16 cellular contexts compared by ENCODE assay signal in the genomic region with DNA sequence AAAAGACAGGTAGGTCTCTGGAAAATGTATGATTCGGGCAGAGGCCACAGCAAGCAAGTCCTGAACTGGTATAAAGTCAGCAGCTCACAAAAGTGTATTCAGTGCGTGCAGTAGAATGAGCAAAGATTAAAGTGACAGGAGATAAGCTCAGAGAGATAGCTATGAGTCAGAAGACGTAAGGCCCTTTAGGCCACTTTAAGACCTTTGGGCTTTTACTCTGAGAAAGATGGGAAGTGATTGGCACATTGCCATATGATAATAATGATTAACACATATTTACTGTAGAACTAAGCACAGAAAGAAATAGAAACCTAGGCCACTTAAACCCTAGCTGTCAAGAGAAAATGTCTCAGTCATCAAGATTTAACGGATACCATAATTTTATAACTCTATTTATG. TPM values are rescaled to one million over a fixed set of nuclear protein-coding genes. Genes with fewer than 3 reads are reported as not detected.
A peak's percentile ranks its signal among the peaks of the same experiment; 100 is the strongest.
DNase-seq lines count a peak whose midpoint lies in the region; ATAC-seq, FAIRE-seq and TF ChIP-seq lines count a peak whose summit lies in the region.
"Had no signal": no experiment of that assay in that cellular context is flagged by ENCODE, and none has a peak within 500 bp of the region (broad histone marks: within the 10 kb centered on the region; RNA-seq: fewer than 3 reads in every experiment).

No MANE protein-coding gene starts in this region.

- intact Hi-C loops in MCF 10A (cut with micrococcal nuclease) (loop anchor here (10.0 kb wide), 1 partner anchor 920 kb away; no protein-coding TSS in a partner anchor), breast epithelium (cut with DNase I; ENCODE audit: low total_unique reads) (no loop called here), kidney (cut with DNase I) (no loop called here)

- H3K4me1 ChIP-seq in breast epithelium, result no peaks in the 10 kb centered on the region
- H3K4me1 ChIP-seq in kidney (ENCODE audit: control insufficient read depth in 1 of 2, insufficient read depth in 1 of 2, low read depth in 1 of 2, low read length in 2 of 2), result peaks cover 0 to 8% of the 10 kb centered on the region in 2 donors
- H3K4me1 ChIP-seq: esophagus muscularis mucosa had no signal

- CTCF ChIA-PET in MCF 10A (lab: Yijun Ruan, JAX), result no interaction called here

- no peak for ATAC-seq in SK-N-SH treated with all-trans-retinoic acid at 6 μM for 48 hours
- no peak for ATAC-seq in natural killer cell treated with Interleukin-12 subunit alpha and Interleukin-12 subunit beta and Interleukin-15 and Interleukin-18, amount 100 ng/mL, for 72 hours
- ATAC-seq: stimulated activated naive CD8-positive, alpha-beta T cell treated with anti-CD3 and anti-CD28 coated beads, Interleukin-15, Interleukin-2, amounts not matched to agents 100 U/mL and 50 U/mL, for 24 hours had no signal

- no TSS peak for BruUV-seq in MCF 10A (replicated peaks; lab: Mats Ljungman, UMichigan)

- H3K4me1 Mint-ChIP-seq in MCF 10A (ENCODE audit: insufficient read depth, unreplicated experiment) (peaks cover 13% of the 10 kb centered on the region), type B pancreatic cell (ENCODE audit: unreplicated experiment) (peaks cover 11% of the 10 kb centered on the region)
- H3K4me1 Mint-ChIP-seq in natural killer cell treated with Interleukin-12 subunit alpha and Interleukin-12 subunit beta and Interleukin-15 and Interleukin-18, amount 100 ng/mL, for 72 hours (ENCODE audit: low read depth in 2 of 2), result no peaks in the 10 kb centered on the region

- H3K36me3 ChIP-seq in breast epithelium, result peaks cover 10% of the 10 kb centered on the region
- no peaks in the 10 kb centered on the region for H3K36me3 ChIP-seq in kidney (ENCODE audit: control insufficient read depth in 1 of 2, insufficient read depth in 2 of 2, low read length in 2 of 2)
- H3K36me3 ChIP-seq: esophagus muscularis mucosa had no signal

- H3K4me3 Mint-ChIP-seq in MCF 10A (ENCODE audit: unreplicated experiment), result no peak overlapping the region
- H3K4me3 Mint-ChIP-seq in type B pancreatic cell, result no peak overlapping the region
- H3K4me3 Mint-ChIP-seq in natural killer cell treated with Interleukin-12 subunit alpha and Interleukin-12 subunit beta and Interleukin-15 and Interleukin-18, amount 100 ng/mL, for 72 hours, result no peak overlapping the region
- H3K4me3 Mint-ChIP-seq: activated CD4-positive, alpha-beta T cell treated with anti-CD3 and anti-CD28 coated beads, Interleukin-2, amount 10 ng/mL, durations not matched to agents 7 days and 5 days had no signal

- TF ChIP-seq CTCF in MCF 10A (IDR thresholded peaks at IDR 0.05; ENCODE audit: unreplicated experiment), result no peak
- no peak for TF ChIP-seq CTCF in breast epithelium (IDR thresholded peaks at IDR 0.05)
- TF ChIP-seq CTCF in kidney (IDR thresholded peaks at IDR 0.05; ENCODE audit: borderline replicate concordance, extremely low read depth, insufficient read depth), result no peak
- TF ChIP-seq CTCF in type B pancreatic cell (conservative IDR thresholded peaks at IDR 0.05), result no peak

- POLR2A ChIA-PET in MCF 10A (lab: Yijun Ruan, JAX), result no interaction called here

- peak overlapping the region in 1 of 2 donors; percentile 36 for H3K9ac ChIP-seq in kidney (ENCODE audit: low read length in 2 of 2)

- FAIRE-seq in kidney (lab: Jason Lieb, UNC), result peak; percentile 33
- FAIRE-seq: H1 had no signal

- H3K27me3 Mint-ChIP-seq in MCF 10A (ENCODE audit: insufficient read depth, unreplicated experiment), result no peaks in the 10 kb centered on the region
- no peaks in the 10 kb centered on the region for H3K27me3 Mint-ChIP-seq in type B pancreatic cell
- no peaks in the 10 kb centered on the region for H3K27me3 Mint-ChIP-seq in natural killer cell treated with Interleukin-12 subunit alpha and Interleukin-12 subunit beta and Interleukin-15 and Interleukin-18, amount 100 ng/mL, for 72 hours
- H3K27me3 Mint-ChIP-seq: activated CD4-positive, alpha-beta T cell treated with anti-CD3 and anti-CD28 coated beads, Interleukin-2, amount 10 ng/mL, durations not matched to agents 7 days and 5 days had no signal

- H3K9me3 ChIP-seq in breast epithelium, result no peaks in the 10 kb centered on the region
- H3K9me3 ChIP-seq in kidney (ENCODE audit: control insufficient read depth in 1 of 2, low read length in 2 of 2), result no peaks in the 10 kb centered on the region
- H3K9me3 ChIP-seq: esophagus muscularis mucosa had no signal

- no peak for TF ChIP-seq POLR2A in breast epithelium (IDR thresholded peaks at IDR 0.05)

- H3K9me3 Mint-ChIP-seq in MCF 10A (ENCODE audit: unreplicated experiment) (no peaks in the 10 kb centered on the region), type B pancreatic cell (no peaks in the 10 kb centered on the region)
- H3K9me3 Mint-ChIP-seq in natural killer cell treated with Interleukin-12 subunit alpha and Interleukin-12 subunit beta and Interleukin-15 and Interleukin-18, amount 100 ng/mL, for 72 hours, result no peaks in the 10 kb centered on the region
- H3K9me3 Mint-ChIP-seq: activated CD4-positive, alpha-beta T cell treated with anti-CD3 and anti-CD28 coated beads, Interleukin-2, amount 10 ng/mL, durations not matched to agents 7 days and 5 days had no signal

- H3K4me3 ChIP-seq in breast epithelium (no peak overlapping the region), kidney (ENCODE audit: low read length in 2 of 2) (peak overlapping the region; percentile 7 to 44)
- H3K4me3 ChIP-seq: esophagus muscularis mucosa had no signal

- peak overlapping the region; percentile 37 for H3K27ac Mint-ChIP-seq in MCF 10A (ENCODE audit: low read depth, unreplicated experiment)
- peak overlapping the region; percentile 7 for H3K27ac Mint-ChIP-seq in type B pancreatic cell
- H3K27ac Mint-ChIP-seq in natural killer cell treated with Interleukin-12 subunit alpha and Interleukin-12 subunit beta and Interleukin-15 and Interleukin-18, amount 100 ng/mL, for 72 hours, result no peak overlapping the region
- H3K27ac Mint-ChIP-seq: activated CD4-positive, alpha-beta T cell treated with anti-CD3 and anti-CD28 coated beads, Interleukin-2, amount 10 ng/mL, durations not matched to agents 7 days and 5 days had no signal

- H3K27me3 ChIP-seq in breast epithelium, result no peaks in the 10 kb centered on the region
- H3K27me3 ChIP-seq: esophagus muscularis mucosa had no signal

- DNase-seq in MCF 10A (ENCODE audit: unreplicated experiment), result peak; percentile 9
- DNase-seq in breast epithelium (ENCODE audit: low spot score in 2 of 2), result no peak
- no peak for DNase-seq in kidney
- no peak for DNase-seq in type B pancreatic cell (ENCODE audit: extremely low spot score, unreplicated experiment)
- no peak for DNase-seq in hypothalamus (lab: John Stamatoyannopoulos, UW)
- DNase-seq in natural killer cell treated with Interleukin-12 subunit alpha and Interleukin-12 subunit beta and Interleukin-15 and Interleukin-18, amount 100 ng/mL, for 72 hours (ENCODE audit: low spot score), result no peak
- DNase-seq in NCI-H774 (lab: John Stamatoyannopoulos, UW), result no peak
- DNase-seq: activated CD4-positive, alpha-beta T cell treated with anti-CD3 and anti-CD28 coated beads, Interleukin-2, amount 10 ng/mL, durations not matched to agents 7 days and 5 days; amniotic stem cell; DMS 273 treated with DMSO at 0.1 percent for 48 hours; NCI-H524; nucleus accumbens; stimulated activated naive CD8-positive, alpha-beta T cell treated with anti-CD3 and anti-CD28 coated beads, Interleukin-15, Interleukin-2, amounts not matched to agents 100 U/mL and 50 U/mL, for 24 hours had no signal

- peaks cover 1% of the 10 kb centered on the region for H3K36me3 Mint-ChIP-seq in MCF 10A (ENCODE audit: insufficient read depth, unreplicated experiment)
- H3K36me3 Mint-ChIP-seq in type B pancreatic cell, result peaks cover 4% of the 10 kb centered on the region
- no peaks in the 10 kb centered on the region for H3K36me3 Mint-ChIP-seq in natural killer cell treated with Interleukin-12 subunit alpha and Interleukin-12 subunit beta and Interleukin-15 and Interleukin-18, amount 100 ng/mL, for 72 hours

- H3K27ac ChIP-seq in breast epithelium (no peak overlapping the region), kidney (ENCODE audit: low read depth in 2 of 2, low read length in 2 of 2) (peak overlapping the region; percentile 58 to 68)
- H3K27ac ChIP-seq: esophagus muscularis mucosa had no signal

TF ChIP-seq in SK-N-SH treated with all-trans-retinoic acid at 6 μM for 48 hours, 23 proteins besides CTCF, POLR2A, EP300 and RAD21:
- TF ChIP-seq, protein P1, sequence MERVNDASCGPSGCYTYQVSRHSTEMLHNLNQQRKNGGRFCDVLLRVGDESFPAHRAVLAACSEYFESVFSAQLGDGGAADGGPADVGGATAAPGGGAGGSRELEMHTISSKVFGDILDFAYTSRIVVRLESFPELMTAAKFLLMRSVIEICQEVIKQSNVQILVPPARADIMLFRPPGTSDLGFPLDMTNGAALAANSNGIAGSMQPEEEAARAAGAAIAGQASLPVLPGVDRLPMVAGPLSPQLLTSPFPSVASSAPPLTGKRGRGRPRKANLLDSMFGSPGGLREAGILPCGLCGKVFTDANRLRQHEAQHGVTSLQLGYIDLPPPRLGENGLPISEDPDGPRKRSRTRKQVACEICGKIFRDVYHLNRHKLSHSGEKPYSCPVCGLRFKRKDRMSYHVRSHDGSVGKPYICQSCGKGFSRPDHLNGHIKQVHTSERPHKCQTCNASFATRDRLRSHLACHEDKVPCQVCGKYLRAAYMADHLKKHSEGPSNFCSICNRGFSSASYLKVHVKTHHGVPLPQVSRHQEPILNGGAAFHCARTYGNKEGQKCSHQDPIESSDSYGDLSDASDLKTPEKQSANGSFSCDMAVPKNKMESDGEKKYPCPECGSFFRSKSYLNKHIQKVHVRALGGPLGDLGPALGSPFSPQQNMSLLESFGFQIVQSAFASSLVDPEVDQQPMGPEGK (CRISPR knock-in tag; IDR thresholded peaks at IDR 0.05; ENCODE audit: borderline replicate concordance), result no peak
- TF ChIP-seq TOX (CRISPR knock-in tag; IDR thresholded peaks at IDR 0.05; ENCODE audit: borderline replicate concordance) (no peak), TCF4 (CRISPR knock-in tag; IDR thresholded peaks at IDR 0.05; ENCODE audit: borderline replicate concordance) (no peak), ISL1 (CRISPR knock-in tag; IDR thresholded peaks at IDR 0.05) (peak; percentile 81)

RNA-seq across cellular contexts. Expression of gene TBCK, which starts 51.7 kb away (rescaled TPM):
- 27.8 and 33.2 TPM in 2 replicates for total RNA-seq in MCF 10A (2022)
- 10 to 100 TPM; 46.9 to 82.3 (median 57.0) TPM for total RNA-seq in breast epithelium
- total RNA-seq in kidney, result 50.0 TPM
- polyA plus RNA-seq in kidney (ENCODE audit: insufficient read depth, low read depth, low replicate concordance), result 15.8 TPM
- 42.1 and 59.8 TPM in 2 replicates for total RNA-seq in type B pancreatic cell (ENCODE audit: low replicate concordance)
- total RNA-seq in natural killer cell treated with Interleukin-12 subunit alpha and Interleukin-12 subunit beta and Interleukin-15 and Interleukin-18, amount 100 ng/mL, for 72 hours, result 10 to 100 TPM; 31.3 to 46.1 TPM

RNA-seq across cellular contexts. Expression of gene AIMP1, which starts 52.0 kb away (rescaled TPM):
- total RNA-seq in MCF 10A (2022), result 103 and 126 TPM in 2 replicates
- 10 to 100 TPM; 25.3 to 34.4 (median 28.2) TPM for total RNA-seq in breast epithelium
- 47.1 TPM for total RNA-seq in kidney
- 43.3 TPM for polyA plus RNA-seq in kidney (ENCODE audit: insufficient read depth, low read depth, low replicate concordance)
- total RNA-seq in type B pancreatic cell (ENCODE audit: low replicate concordance), result 42.1 and 49.3 TPM in 2 replicates
- 10 to 100 TPM; 51.0 to 54.4 TPM for total RNA-seq in natural killer cell treated with Interleukin-12 subunit alpha and Interleukin-12 subunit beta and Interleukin-15 and Interleukin-18, amount 100 ng/mL, for 72 hours

Comparison
In these comparisons a context has a peak if more than half of its experiments do, and no peak if none do; other contexts are left out.
1. H3K27ac Mint-ChIP-seq: peak in MCF 10A (single experiment) and type B pancreatic cell (single experiment); none in natural killer cell treated with Interleukin-12 subunit alpha and Interleukin-12 subunit beta and Interleukin-15 and Interleukin-18, amount 100 ng/mL, for 72 hours (0 of 2).
2. H3K27ac ChIP-seq: peak in kidney (2 of 2); none in breast epithelium (0 of 2).
3. H3K4me3 ChIP-seq: peak in kidney (2 of 2); none in breast epithelium (0 of 3).